Comparison of ENCODE assay signal across 1 cellular context in the genomic region with DNA sequence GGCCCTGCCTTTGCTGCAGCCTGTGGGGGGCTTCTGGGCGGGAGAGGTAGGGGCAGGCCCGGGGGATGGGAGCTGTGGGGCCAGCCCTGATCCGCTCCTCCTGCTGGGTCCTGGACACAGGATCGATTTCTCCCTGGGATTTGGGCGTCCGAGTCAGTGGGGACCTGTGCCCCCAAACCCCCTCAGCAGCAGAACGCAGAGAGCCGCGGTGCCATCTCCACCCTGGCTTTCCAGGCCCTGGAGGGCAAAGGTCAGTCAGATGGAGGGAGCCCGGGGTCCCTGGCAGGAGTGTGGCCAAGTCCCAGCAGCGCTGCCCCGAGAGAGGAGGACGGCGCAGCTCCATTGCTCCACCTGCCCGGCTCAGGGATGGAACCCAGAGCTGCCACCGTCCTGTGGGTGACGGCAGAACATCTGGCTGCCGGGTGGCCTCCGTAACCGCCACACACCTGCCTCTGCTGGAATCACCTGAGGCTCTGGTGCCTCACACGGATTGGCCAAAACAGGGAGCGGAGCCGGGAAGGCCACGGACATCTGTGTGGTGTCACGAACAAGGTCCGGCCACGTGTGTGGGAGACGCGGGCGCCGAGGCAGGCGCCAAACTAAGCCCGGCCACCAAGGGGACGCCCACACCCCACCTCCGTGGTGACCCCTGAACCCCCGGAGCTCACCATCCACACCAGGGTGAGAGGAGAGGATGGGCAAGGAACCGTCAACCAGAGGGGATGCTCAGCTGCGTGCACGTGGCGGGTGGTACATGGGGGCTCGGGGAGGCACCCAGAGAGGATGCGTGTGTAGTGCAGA.
TF ChIP-seq lines count a peak whose summit lies in the region.

No MANE protein-coding gene starts in this region.

TF ChIP-seq in HepG2, 621 proteins besides CTCF, POLR2A, EP300 and RAD21 (continued from another document):
- TF ChIP-seq NFE2L1 (CRISPR knock-in tag; IDR thresholded peaks at IDR 0.05; ENCODE audit: borderline replicate concordance) (no peak), THYN1 (CRISPR knock-in tag; IDR thresholded peaks at IDR 0.05; ENCODE audit: borderline replicate concordance, low read depth) (no peak), JUND (CRISPR knock-in tag; IDR thresholded peaks at IDR 0.05) (no peak), CEBPB (IDR thresholded peaks at IDR 0.05; ENCODE audit: borderline replicate concordance, low read depth, low read length) (no peak), EHMT2 (IDR thresholded peaks at IDR 0.05; ENCODE audit: borderline replicate concordance, low read depth, low read length) (no peak)
- TF ChIP-seq, protein P1, sequence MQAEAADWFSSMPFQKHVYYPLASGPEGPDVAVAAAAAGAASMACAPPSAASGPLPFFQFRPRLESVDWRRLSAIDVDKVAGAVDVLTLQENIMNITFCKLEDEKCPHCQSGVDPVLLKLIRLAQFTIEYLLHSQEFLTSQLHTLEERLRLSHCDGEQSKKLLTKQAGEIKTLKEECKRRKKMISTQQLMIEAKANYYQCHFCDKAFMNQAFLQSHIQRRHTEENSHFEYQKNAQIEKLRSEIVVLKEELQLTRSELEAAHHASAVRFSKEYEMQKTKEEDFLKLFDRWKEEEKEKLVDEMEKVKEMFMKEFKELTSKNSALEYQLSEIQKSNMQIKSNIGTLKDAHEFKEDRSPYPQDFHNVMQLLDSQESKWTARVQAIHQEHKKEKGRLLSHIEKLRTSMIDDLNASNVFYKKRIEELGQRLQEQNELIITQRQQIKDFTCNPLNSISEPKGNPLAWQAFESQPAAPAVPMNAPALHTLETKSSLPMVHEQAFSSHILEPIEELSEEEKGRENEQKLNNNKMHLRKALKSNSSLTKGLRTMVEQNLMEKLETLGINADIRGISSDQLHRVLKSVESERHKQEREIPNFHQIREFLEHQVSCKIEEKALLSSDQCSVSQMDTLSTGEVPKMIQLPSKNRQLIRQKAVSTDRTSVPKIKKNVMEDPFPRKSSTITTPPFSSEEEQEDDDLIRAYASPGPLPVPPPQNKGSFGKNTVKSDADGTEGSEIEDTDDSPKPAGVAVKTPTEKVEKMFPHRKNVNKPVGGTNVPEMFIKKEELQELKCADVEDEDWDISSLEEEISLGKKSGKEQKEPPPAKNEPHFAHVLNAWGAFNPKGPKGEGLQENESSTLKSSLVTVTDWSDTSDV (CRISPR knock-in tag; IDR thresholded peaks at IDR 0.05): no peak
